Comparison of ENCODE assay signal across 8 cellular contexts in the genomic region with DNA sequence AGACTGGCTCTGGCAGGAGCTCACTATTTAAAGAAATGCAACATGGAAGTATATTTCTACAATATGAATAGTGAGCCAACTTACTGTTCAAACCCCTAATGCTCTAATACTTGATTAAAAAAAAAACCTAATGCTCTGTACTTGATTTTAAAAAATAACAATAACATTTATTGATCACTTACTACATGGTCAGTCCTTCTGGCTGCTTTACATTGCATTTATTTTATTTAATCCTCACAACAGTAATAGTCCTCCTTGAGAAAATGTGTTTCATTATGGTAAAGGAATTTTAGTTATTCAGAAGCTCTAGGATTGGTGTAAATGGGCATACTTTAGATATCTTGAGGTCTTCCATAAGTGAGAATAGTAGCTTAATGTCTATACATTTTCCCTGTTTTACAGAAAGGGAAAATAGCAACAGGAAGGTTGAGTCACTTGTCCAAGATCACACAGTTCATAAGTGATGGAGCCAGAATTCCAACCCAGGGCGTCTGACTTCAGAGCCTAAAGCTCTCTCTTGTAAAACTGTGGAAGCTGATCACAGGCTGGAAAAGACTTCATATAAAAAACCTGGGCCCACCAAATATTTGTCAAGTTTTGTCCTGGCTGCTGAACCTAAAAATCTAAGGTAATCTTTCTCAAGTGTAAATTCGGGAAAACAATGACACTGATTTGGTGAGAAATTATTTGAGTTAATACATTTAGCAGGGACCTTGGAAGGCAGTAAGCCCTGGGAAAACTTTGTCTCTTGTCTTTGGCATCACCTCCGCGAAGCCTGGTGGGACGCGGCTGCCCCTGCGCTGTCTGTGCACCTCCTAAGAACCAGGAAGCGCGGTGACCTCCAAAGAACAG. TPM values are rescaled to one million over a fixed set of nuclear protein-coding genes. Genes with fewer than 3 reads are reported as not detected.
A peak's percentile ranks its signal among the peaks of the same experiment; 100 is the strongest.
DNase-seq lines count a peak whose midpoint lies in the region; ATAC-seq and TF ChIP-seq lines count a peak whose summit lies in the region.

No MANE protein-coding gene starts in this region.

- H3K4me1 ChIP-seq in Peyer's patch = no peaks in the 10 kb centered on the region

- no peaks in the 10 kb centered on the region for H3K27me3 Mint-ChIP-seq in natural killer cell treated with Interleukin-12 subunit alpha and Interleukin-12 subunit beta and Interleukin-15 and Interleukin-18, amount 100 ng/mL, for 72 hours

- H3K27ac Mint-ChIP-seq in natural killer cell treated with Interleukin-12 subunit alpha and Interleukin-12 subunit beta and Interleukin-15 and Interleukin-18, amount 100 ng/mL, for 72 hours = peak overlapping the region; percentile 88 to 97

- peak overlapping the region; percentile 96 for H3K4me3 Mint-ChIP-seq in natural killer cell treated with Interleukin-12 subunit alpha and Interleukin-12 subunit beta and Interleukin-15 and Interleukin-18, amount 100 ng/mL, for 72 hours

- no peak for TF ChIP-seq POLR2A in Peyer's patch (IDR thresholded peaks at IDR 0.05)

- H3K27me3 ChIP-seq in Peyer's patch = no peaks in the 10 kb centered on the region

- no peaks in the 10 kb centered on the region for H3K36me3 Mint-ChIP-seq in natural killer cell treated with Interleukin-12 subunit alpha and Interleukin-12 subunit beta and Interleukin-15 and Interleukin-18, amount 100 ng/mL, for 72 hours

- H3K4me3 ChIP-seq in Peyer's patch = peak overlapping the region; percentile 70 to 92 (median 78)
- H3K4me3 ChIP-seq in epithelial cell of esophagus (ENCODE audit: low read length) = peak overlapping the region; percentile 77

- peak overlapping the region; percentile 84 to 95 (median 90) for H3K27ac ChIP-seq in Peyer's patch

- ATAC-seq in GM18498 (IDR thresholded peaks at IDR 0.05; ENCODE audit: unreplicated experiment) = peak; percentile 10
- peak; percentile 3 for ATAC-seq in HG02610 (IDR thresholded peaks at IDR 0.05; ENCODE audit: unreplicated experiment)
- ATAC-seq in natural killer cell treated with Interleukin-12 subunit alpha and Interleukin-12 subunit beta and Interleukin-15 and Interleukin-18, amount 100 ng/mL, for 72 hours = peak; percentile 0 to 7

- H3K4me1 Mint-ChIP-seq in natural killer cell treated with Interleukin-12 subunit alpha and Interleukin-12 subunit beta and Interleukin-15 and Interleukin-18, amount 100 ng/mL, for 72 hours (ENCODE audit: low read depth in 2 of 2) = peaks cover 38 to 61% of the 10 kb centered on the region in 2 donors

- H3K9me3 ChIP-seq in Peyer's patch = no peaks in the 10 kb centered on the region

- no peak for DNase-seq in Peyer's patch
- peak; percentile 56 for DNase-seq in epithelial cell of esophagus (ENCODE audit: low read depth)
- DNase-seq in natural killer cell treated with Interleukin-12 subunit alpha and Interleukin-12 subunit beta and Interleukin-15 and Interleukin-18, amount 100 ng/mL, for 72 hours (ENCODE audit: low spot score) = no peak
- no peak for DNase-seq in T-helper 9 cell
- DNase-seq in activated CD4-positive, alpha-beta T cell treated with anti-CD3 and anti-CD28 coated beads for 48 hours = no peak
- DNase-seq in NK-92 (lab: John Stamatoyannopoulos, UW; ENCODE audit: unreplicated experiment) = no peak

- H3K36me3 ChIP-seq in Peyer's patch = no peaks in the 10 kb centered on the region

- TF ChIP-seq CTCF in Peyer's patch (IDR thresholded peaks at IDR 0.05) = no peak
- no peak for TF ChIP-seq CTCF in epithelial cell of esophagus (IDR thresholded peaks at IDR 0.05; ENCODE audit: insufficient read depth, low read depth, low read length, missing control alignments)

- H3K9me3 Mint-ChIP-seq in natural killer cell treated with Interleukin-12 subunit alpha and Interleukin-12 subunit beta and Interleukin-15 and Interleukin-18, amount 100 ng/mL, for 72 hours = no peaks in the 10 kb centered on the region

RNA-seq across cellular contexts. Expression of gene STARD4, which starts 0.9 kb away (rescaled TPM):
- total RNA-seq in Peyer's patch = 10 to 100 TPM; 32.2 to 88.1 (median 79.5) TPM
- 100 to 1,000 TPM in 1 of 2 donors, 10 to 100 TPM in 1; 41.6 to 102 TPM for total RNA-seq in natural killer cell treated with Interleukin-12 subunit alpha and Interleukin-12 subunit beta and Interleukin-15 and Interleukin-18, amount 100 ng/mL, for 72 hours
